8 cellular contexts compared by ENCODE assay signal in genomic region chr2:174341995-174342571, GRCh38. TPM values are rescaled to one million over a fixed set of nuclear protein-coding genes. Genes with fewer than 3 reads are reported as not detected.
DNase-seq lines count a peak whose midpoint lies in the region; ATAC-seq and TF ChIP-seq lines count a peak whose summit lies in the region.

No MANE protein-coding gene starts in this region.

- intact Hi-C loops in CD14-positive monocyte (cut with micrococcal nuclease) (loop anchor here (2.0 to 10.0 kb wide), 3 partner anchors 185 to 939 kb away; no protein-coding TSS in a partner anchor), mucosa of descending colon (cut with DNase I, micrococcal nuclease) (loop anchor here (5.0 to 10.0 kb wide), 2 partner anchors 185 to 937 kb away; no protein-coding TSS in a partner anchor)

- DNase-seq in CD14-positive monocyte (ENCODE audit: low spot score) (no peak), mucosa of descending colon (peak in 2 of 3 donors; percentile 7 to 35), iPS-NIHi11 (ENCODE audit: low spot score) (no peak), NCI-H1048 (lab: John Stamatoyannopoulos, UW) (no peak), hippocampal formation (lab: John Stamatoyannopoulos, UW) (no peak), NOMO-1 treated with dmso at 0.1 percent for 144 hours (lab: John Stamatoyannopoulos, UW; ENCODE audit: unreplicated experiment) (no peak)

- peaks cover 44% of the 10 kb centered on the region for H3K4me1 ChIP-seq in mucosa of descending colon (ENCODE audit: low read depth)

- H3K36me3 ChIP-seq in mucosa of descending colon (ENCODE audit: low read depth) = no peaks in the 10 kb centered on the region

- H3K4me1 Mint-ChIP-seq in CD14-positive monocyte (peaks cover 53% of the 10 kb centered on the region), IgD-negative memory B cell (peaks cover 23 to 35% (median 23%) of the 10 kb centered on the region in 3 donors), brain (peaks cover 55% of the 10 kb centered on the region)

- TF ChIP-seq CTCF in CD14-positive monocyte (IDR thresholded peaks at IDR 0.05) = no peak
- no peak for TF ChIP-seq CTCF in brain (conservative IDR thresholded peaks at IDR 0.05)
- no peak for TF ChIP-seq CTCF in mucosa of descending colon (IDR thresholded peaks at IDR 0.05)

- peaks cover 0 to 31% (median 12%) of the 10 kb centered on the region in 7 donors for H3K9me3 Mint-ChIP-seq in CD14-positive monocyte
- H3K9me3 Mint-ChIP-seq in IgD-negative memory B cell = peaks cover 0 to 13% (median 0%) of the 10 kb centered on the region in 3 donors
- peaks cover 0 to 6% (median 0%) of the 10 kb centered on the region in 5 experiments for H3K9me3 Mint-ChIP-seq in brain

- H3K36me3 Mint-ChIP-seq in CD14-positive monocyte (peaks cover 10 to 22% of the 10 kb centered on the region in 2 donors), IgD-negative memory B cell (peaks cover 7% of the 10 kb centered on the region), brain (peaks cover 13% of the 10 kb centered on the region)

- H3K4me3 Mint-ChIP-seq in CD14-positive monocyte = peak overlapping the region; percentile 62 to 87
- H3K4me3 Mint-ChIP-seq in IgD-negative memory B cell = peak overlapping the region in 3 of 4 donors; percentile 17 to 91 (median 53)
- peak overlapping the region; percentile 80 to 86 (median 82) for H3K4me3 Mint-ChIP-seq in brain

- no peak overlapping the region for H3K4me3 ChIP-seq in mucosa of descending colon

- H3K9me3 ChIP-seq in mucosa of descending colon = no peaks in the 10 kb centered on the region

- H3K27ac Mint-ChIP-seq in CD14-positive monocyte (no peak overlapping the region), IgD-negative memory B cell (peak overlapping the region; percentile 94 to 100 (median 97)), brain (peak overlapping the region in 2 of 5 experiments; percentile 85 to 87)

- peak; percentile 17 for ATAC-seq in mucosa of descending colon

- H3K27me3 Mint-ChIP-seq in CD14-positive monocyte (ENCODE audit: low read depth in 3 of 3) (peaks cover 81 to 92% (median 88%) of the 10 kb centered on the region in 3 donors), IgD-negative memory B cell (peaks cover 40% of the 10 kb centered on the region), brain (peaks cover 71% of the 10 kb centered on the region)

RNA-seq across cellular contexts. Expression of gene SP9, which starts 7.3 kb away (rescaled TPM):
- polyA plus RNA-seq in CD14-positive monocyte = not detected
- not detected for polyA plus RNA-seq in IgD-negative memory B cell
- polyA plus RNA-seq in brain (ENCODE audit: insufficient read depth, low read depth, low replicate concordance) = 0.61 TPM
- total RNA-seq in mucosa of descending colon = not detected

RNA-seq across cellular contexts. Expression of gene SCRN3, which starts 53.4 kb away (rescaled TPM):
- 10 to 100 TPM in 1 of 2 donors, 1 to 10 TPM in 1; 7.2 to 11.2 TPM for polyA plus RNA-seq in CD14-positive monocyte
- polyA plus RNA-seq in IgD-negative memory B cell = 8.1 TPM
- 9.6 TPM for polyA plus RNA-seq in brain (ENCODE audit: insufficient read depth, low read depth, low replicate concordance)
- 10 to 100 TPM; 21.9 to 24.9 (median 22.7) TPM for total RNA-seq in mucosa of descending colon

Comparison
In these comparisons a context has a peak if more than half of its experiments do, and no peak if none do; other contexts are left out.
1. DNase-seq: peak in mucosa of descending colon (2 of 3); none in CD14-positive monocyte (single experiment), iPS-NIHi11 (single experiment), NCI-H1048 (single experiment), hippocampal formation (0 of 2) and NOMO-1 treated with dmso at 0.1 percent for 144 hours (single experiment).
2. H3K27ac Mint-ChIP-seq: peak in IgD-negative memory B cell (3 of 3); none in CD14-positive monocyte (0 of 7).
3. Peak in every context shown above with its lines, with median percentiles within 50 percentile points of each other: H3K4me3 Mint-ChIP-seq.